In the genomic region with DNA sequence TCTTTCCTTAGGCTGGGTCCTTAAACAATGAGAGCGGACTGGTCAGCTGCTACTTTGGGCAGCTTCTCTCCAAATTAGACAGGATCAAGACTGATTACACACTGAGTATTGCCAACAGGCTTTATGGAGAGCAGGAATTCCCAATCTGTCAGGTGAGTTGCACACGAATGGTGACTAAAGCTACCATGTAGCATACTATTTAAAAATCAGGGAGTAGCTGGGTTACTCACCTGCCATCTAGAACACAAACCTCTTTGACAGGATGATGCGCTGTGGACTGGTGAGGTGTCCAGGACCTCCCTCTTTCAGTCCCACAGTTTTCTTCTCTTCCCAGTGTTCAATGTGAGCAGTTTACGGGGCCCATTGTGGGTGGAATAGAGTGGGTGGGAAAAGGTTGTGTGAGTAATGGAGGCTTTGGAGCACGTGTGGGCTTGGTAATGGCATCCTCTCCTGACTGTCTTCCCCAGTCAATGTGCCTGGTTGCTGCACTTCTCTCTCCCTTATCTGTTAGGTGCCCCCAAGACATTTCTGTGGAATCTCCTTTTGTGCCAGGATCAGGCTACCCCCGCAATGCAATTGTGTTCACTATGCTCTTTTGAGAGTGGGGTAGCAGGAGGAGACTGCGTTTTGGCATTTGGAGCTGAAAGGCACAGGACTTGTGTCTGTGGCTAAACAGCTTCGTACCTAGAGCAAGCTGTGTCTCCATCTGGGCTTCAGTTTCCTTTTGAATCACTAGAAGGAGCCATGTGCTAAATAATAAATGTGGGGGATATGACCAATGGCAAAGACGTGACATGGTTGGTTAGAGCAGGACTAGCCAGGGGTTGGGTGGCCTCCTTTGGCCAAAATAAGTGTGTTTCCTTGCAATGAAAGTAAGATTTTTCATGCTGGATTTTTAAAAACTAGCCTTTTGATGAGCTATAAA, we compare ENCODE assay signal across 22 cellular contexts. TPM values are rescaled to one million over a fixed set of nuclear protein-coding genes. Genes with fewer than 3 reads are reported as not detected.
"Had no signal": no experiment of that assay in that cellular context is flagged by ENCODE, and none has a peak within 500 bp of the region (broad histone marks: within the 10 kb centered on the region; RNA-seq: fewer than 3 reads in every experiment).

No MANE protein-coding gene starts in this region.

- H3K4me1 Mint-ChIP-seq: brain, nephron progenitor cell had no signal

- FAIRE-seq: islet of Langerhans had no signal

- H3K27ac Mint-ChIP-seq: activated CD4-positive, alpha-beta memory T cell treated with anti-CD3 and anti-CD28 coated beads for 36 hours; activated naive CD8-positive, alpha-beta T cell; brain; nephron progenitor cell; stimulated activated naive B cell treated with anti-CD40 and anti-IgM and Interleukin-4, amounts not matched to agents 10 μg/mL and 1 μg/mL and 100 μg/mL, for 72 hours had no signal

- H3K36me3 Mint-ChIP-seq: activated CD4-positive, alpha-beta memory T cell treated with anti-CD3 and anti-CD28 coated beads for 36 hours; activated naive CD8-positive, alpha-beta T cell; brain; stimulated activated naive B cell treated with anti-CD40 and anti-IgM and Interleukin-4, amounts not matched to agents 10 μg/mL and 1 μg/mL and 100 μg/mL, for 72 hours had no signal

- ATAC-seq: activated T-cell treated with anti-CD3 and anti-CD28 coated beads, Interleukin-2, amount 50 U/mL, for 4 hours; left lung; sciatic nerve; stimulated activated naive B cell treated with anti-CD40 and anti-IgM and Interleukin-4, amounts not matched to agents 10 μg/mL and 1 μg/mL and 100 μg/mL, for 72 hours had no signal

- H3K4me3 Mint-ChIP-seq: activated CD4-positive, alpha-beta memory T cell treated with anti-CD3 and anti-CD28 coated beads for 36 hours; activated naive CD8-positive, alpha-beta T cell; activated T-cell treated with anti-CD3 and anti-CD28 coated beads, Interleukin-2, amount 50 U/mL, for 4 hours; brain; nephron progenitor cell; stimulated activated naive B cell treated with anti-CD40 and anti-IgM and Interleukin-4, amounts not matched to agents 10 μg/mL and 1 μg/mL and 100 μg/mL, for 72 hours had no signal

- H3K9me3 ChIP-seq: esophagus squamous epithelium, left lung, transverse colon had no signal

- DNase-seq: activated CD4-positive, alpha-beta memory T cell treated with anti-CD3 and anti-CD28 coated beads for 36 hours; activated CD4-positive, CD25-positive, alpha-beta regulatory T cell treated with anti-CD3 and anti-CD28 coated beads, Interleukin-2, amount 50 U/mL, for 72 hours; activated effector memory CD4-positive, alpha-beta T cell treated with anti-CD3 and anti-CD28 coated beads, Interleukin-2, amount 50 U/mL, for 16 hours; activated T-cell treated with anti-CD3 and anti-CD28 coated beads, Interleukin-2, amount 50 U/mL, for 4 hours; amygdala; cerebellar nuclear complex; esophagus squamous epithelium; foreskin fibroblast; left lung; mesendoderm; nephron progenitor cell; stimulated activated CD4-positive, alpha-beta T cell treated with anti-CD3 and anti-CD28 coated beads, Interleukin-2, amount 100 ng/mL, for 24 hours; stimulated activated naive B cell treated with anti-CD40 and anti-IgM and Interleukin-4, amounts not matched to agents 10 μg/mL and 1 μg/mL and 100 μg/mL, for 72 hours; substantia nigra; transverse colon had no signal

- H3K9me3 Mint-ChIP-seq: activated CD4-positive, alpha-beta memory T cell treated with anti-CD3 and anti-CD28 coated beads for 36 hours; activated T-cell treated with anti-CD3 and anti-CD28 coated beads, Interleukin-2, amount 50 U/mL, for 4 hours; nephron progenitor cell; stimulated activated naive B cell treated with anti-CD40 and anti-IgM and Interleukin-4, amounts not matched to agents 10 μg/mL and 1 μg/mL and 100 μg/mL, for 72 hours had no signal

- H3K4me1 ChIP-seq: esophagus squamous epithelium, left lung, transverse colon had no signal

- H3K27ac ChIP-seq: esophagus squamous epithelium, left lung, transverse colon had no signal

- H3K27me3 ChIP-seq: esophagus squamous epithelium, left lung, transverse colon had no signal

RNA-seq across cellular contexts. Expression of a gene that starts 17.7 kb away (rescaled TPM):
- total RNA-seq: activated CD4-positive, alpha-beta memory T cell treated with anti-CD3 and anti-CD28 coated beads for 36 hours; activated T-cell treated with anti-CD3 and anti-CD28 coated beads, Interleukin-2, amount 50 U/mL, for 4 hours; dermis microvascular lymphatic vessel endothelial cell; left lung; osteocyte; pulmonary artery endothelial cell; sciatic nerve; transverse colon had no signal

RNA-seq across cellular contexts. Expression of a gene that starts 27.3 kb away (rescaled TPM):
- total RNA-seq: activated CD4-positive, alpha-beta memory T cell treated with anti-CD3 and anti-CD28 coated beads for 36 hours; activated T-cell treated with anti-CD3 and anti-CD28 coated beads, Interleukin-2, amount 50 U/mL, for 4 hours; dermis microvascular lymphatic vessel endothelial cell; left lung; osteocyte; pulmonary artery endothelial cell; sciatic nerve had no signal
